8 cellular contexts compared by ENCODE assay signal in genomic region chr20:47220161-47220582, GRCh38.
DNase-seq lines count a peak whose midpoint lies in the region; ATAC-seq and TF ChIP-seq lines count a peak whose summit lies in the region.

No MANE protein-coding gene starts in this region.

- no peak overlapping the region for H4K91ac ChIP-seq in neuronal stem cell (ENCODE audit: low read depth, low read length, poor library complexity)

- peaks cover 99% of the 10 kb centered on the region for H3K36me3 Mint-ChIP-seq in Caco-2 (ENCODE audit: insufficient read depth, unreplicated experiment)

- no peaks in the 10 kb centered on the region for H3K9me3 Mint-ChIP-seq in Caco-2 (ENCODE audit: unreplicated experiment)

- no peak overlapping the region for H3K4me3 ChIP-seq in Caco-2 (ENCODE audit: low read depth, low read length)
- no peak overlapping the region for H3K4me3 ChIP-seq in WI38 (ENCODE audit: low read depth, low read length)
- no peak overlapping the region for H3K4me3 ChIP-seq in choroid plexus epithelial cell (ENCODE audit: low read depth, low read length)
- no peak overlapping the region for H3K4me3 ChIP-seq in neuronal stem cell (ENCODE audit: low read length in 2 of 2)

- no peak overlapping the region for H2BK12ac ChIP-seq in neuronal stem cell (ENCODE audit: low read length)

- H3K4me1 Mint-ChIP-seq in Caco-2 (ENCODE audit: low read depth, unreplicated experiment): peaks cover 9% of the 10 kb centered on the region

- H3K79me1 ChIP-seq in neuronal stem cell (ENCODE audit: low read depth, low read length): peaks cover 2% of the 10 kb centered on the region

- intact Hi-C loops in Caco-2 (cut with micrococcal nuclease; ENCODE audit: unreplicated experiment): loop anchor here (1.0 to 2.0 kb wide), 2 partner anchors 15 to 401 kb away; no protein-coding TSS in a partner anchor

- no peak overlapping the region for H2AK5ac ChIP-seq in neuronal stem cell (ENCODE audit: low read depth, low read length)

- H3K27ac ChIP-seq in neuronal stem cell (replicated peaks; ENCODE audit: low read length): no peak overlapping the region

- H3K23ac ChIP-seq in neuronal stem cell (ENCODE audit: low read depth, low read length, poor library complexity): no peak overlapping the region

- WGBS in neuronal stem cell (ENCODE audit: extremely low coverage in 2 of 2, insufficient read length in 2 of 2, insufficient replicate concordance in 1 of 2), 2 donors: no CpG with 5 or more reads among the region's 8 CpGs

- H3K9ac ChIP-seq in neuronal stem cell (ENCODE audit: low read depth, low read length, poor library complexity): no peak overlapping the region

- H3K27me3 Mint-ChIP-seq in Caco-2 (ENCODE audit: insufficient read depth, unreplicated experiment): no peaks in the 10 kb centered on the region

- H3K4me2 ChIP-seq in neuronal stem cell (ENCODE audit: insufficient read depth, low read length, poor library complexity, severe bottlenecking): no peak overlapping the region

- H3K4me3 Mint-ChIP-seq in Caco-2 (ENCODE audit: unreplicated experiment): no peak overlapping the region

- POLR2A ChIA-PET in Caco-2 (lab: Charles Lee): no interaction called here

- no peak overlapping the region for H2BK120ac ChIP-seq in neuronal stem cell (ENCODE audit: low read depth, low read length)

- H3K9me3 ChIP-seq in Caco-2: no peaks in the 10 kb centered on the region
- H3K9me3 ChIP-seq in neuronal stem cell (replicated peaks in 1 of 2; ENCODE audit: control insufficient read depth in 2 of 2, insufficient read depth in 1 of 2, low read depth in 1 of 2, low read length in 2 of 2): no peaks in the 10 kb centered on the region

- H3K27me3 ChIP-seq in Caco-2 (replicated peaks; ENCODE audit: control insufficient read depth, insufficient read depth, low read length) (no peaks in the 10 kb centered on the region), neuronal stem cell (ENCODE audit: control insufficient read depth in 3 of 3, insufficient read depth in 3 of 3, low read depth in 1 of 3, low read length in 3 of 3) (no peaks in the 10 kb centered on the region)

- H4K8ac ChIP-seq in neuronal stem cell (ENCODE audit: low read depth, low read length): no peak overlapping the region

- no peak overlapping the region for H3K18ac ChIP-seq in neuronal stem cell (ENCODE audit: low read length)

- no peak overlapping the region for H2BK5ac ChIP-seq in neuronal stem cell (ENCODE audit: low read length)

- H2BK15ac ChIP-seq in neuronal stem cell (ENCODE audit: low read length): no peak overlapping the region

- no peak overlapping the region for H2AFZ ChIP-seq in neuronal stem cell (ENCODE audit: low read length)

- H3K36me3 ChIP-seq in Caco-2 (ENCODE audit: control insufficient read depth, insufficient read depth, low read length) (peaks cover 32% of the 10 kb centered on the region), neuronal stem cell (replicated peaks in 1 of 2; ENCODE audit: control insufficient read depth in 2 of 2, insufficient read depth in 2 of 2, low read length in 2 of 2) (peaks cover 50 to 96% of the 10 kb centered on the region in 2 donors)

- peak; percentile 72 to 81 for DNase-seq in Caco-2
- DNase-seq in HT-29 (ENCODE audit: low spot score): peak; percentile 54
- peak; percentile 59 for DNase-seq in choroid plexus epithelial cell (ENCODE audit: low read depth)
- DNase-seq in neuronal stem cell (ENCODE audit: low spot score): peak; percentile 32

- ATAC-seq in esophagus mucosa (no peak), GM21825 (IDR thresholded peaks at IDR 0.05; ENCODE audit: unreplicated experiment) (no peak), HG02970 (IDR thresholded peaks at IDR 0.05; ENCODE audit: low FRiP score, unreplicated experiment) (no peak)

- TF ChIP-seq CTCF in Caco-2 (IDR thresholded peaks at IDR 0.05; ENCODE audit: insufficient read depth in 1 of 2, low read depth in 1 of 2, low read length in 1 of 2, severe bottlenecking in 1 of 2, unreplicated experiment in 1 of 2): peak; percentile 85 to 93
- peak; percentile 50 for TF ChIP-seq CTCF in WI38 (IDR thresholded peaks at IDR 0.05; ENCODE audit: low read depth, low read length)
- peak; percentile 80 for TF ChIP-seq CTCF in choroid plexus epithelial cell (conservative IDR thresholded peaks at IDR 0.05; ENCODE audit: low read depth, low read length)

- CTCF ChIA-PET in Caco-2 (lab: Charles Lee): interaction anchor here (0.7 to 4.1 kb wide), 2 partner anchors 164 to 449 kb away, joined by 3 to 21 read pairs; no protein-coding TSS in a partner anchor

- no peak overlapping the region for H3K14ac ChIP-seq in neuronal stem cell (ENCODE audit: low read length)

- H3K27ac Mint-ChIP-seq in Caco-2 (ENCODE audit: unreplicated experiment): no peak overlapping the region

- BruUV-seq in Caco-2 (replicated peaks; lab: Mats Ljungman, UMichigan): no TSS peak

- no peak overlapping the region for H3K4ac ChIP-seq in neuronal stem cell (ENCODE audit: low read length)

- H3K4me1 ChIP-seq in Caco-2 (no peaks in the 10 kb centered on the region), neuronal stem cell (ENCODE audit: control insufficient read depth in 2 of 2, insufficient read depth in 1 of 2, low read depth in 1 of 2, low read length in 2 of 2) (peaks cover 2% of the 10 kb centered on the region in 2 donors)
